ENCODE assay signal across 8 cellular contexts in the genomic region with DNA sequence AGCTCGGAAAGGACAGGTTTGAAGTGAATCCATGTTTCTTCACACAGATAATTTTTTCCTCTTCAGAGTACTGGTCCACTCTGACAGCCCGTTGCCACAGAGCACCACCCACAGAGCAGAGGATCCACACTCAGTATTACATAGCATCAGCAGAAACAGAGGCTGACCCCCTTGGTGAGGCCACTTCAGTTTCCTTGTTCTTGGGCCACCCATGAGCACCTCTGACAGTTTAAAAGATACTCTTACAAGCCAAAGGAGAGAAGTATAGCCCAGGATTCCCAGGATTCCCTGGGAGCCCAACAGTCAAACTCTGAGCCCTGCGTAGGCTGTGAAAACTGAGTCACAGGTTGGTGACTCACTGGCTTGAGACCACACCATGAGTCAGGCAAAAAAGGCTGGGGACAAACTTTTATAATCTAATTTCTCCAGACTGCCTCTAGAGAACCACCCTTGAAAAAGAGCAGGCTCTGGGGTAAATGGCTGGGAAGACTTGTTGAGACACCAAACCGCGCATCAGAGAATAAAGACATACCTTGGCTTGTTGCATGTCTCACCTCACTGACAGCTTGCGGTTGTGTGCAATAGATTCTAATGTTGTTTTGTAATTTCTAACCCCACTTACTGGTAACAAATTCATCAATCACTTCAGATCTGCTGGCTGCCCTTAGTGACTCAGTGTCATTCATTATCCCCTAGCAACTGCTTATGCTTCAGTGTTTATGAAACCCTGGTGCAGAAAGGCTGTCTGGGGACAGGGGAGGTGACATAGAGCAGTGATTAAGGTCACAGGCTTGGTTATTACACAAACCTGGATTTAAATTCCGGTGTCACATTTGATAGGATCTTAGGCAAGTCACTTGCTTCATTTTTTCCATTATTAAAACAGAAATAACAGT. TPM values are rescaled to one million over a fixed set of nuclear protein-coding genes. Genes with fewer than 3 reads are reported as not detected.
DNase-seq lines count a peak whose midpoint lies in the region; ATAC-seq and TF ChIP-seq lines count a peak whose summit lies in the region.

No MANE protein-coding gene starts in this region.

- DNase-seq in GM04503 (ENCODE audit: low read depth), result peak; percentile 96
- DNase-seq in activated naive CD4-positive, alpha-beta T cell treated with anti-CD3 and anti-CD28 coated beads, Interleukin-2, amount 50 U/mL, for 72 hours (ENCODE audit: low spot score in 2 of 2), result peak in 1 of 2 donors; percentile 46
- DNase-seq in hepatic stellate cell (ENCODE audit: low spot score), result peak; percentile 63
- DNase-seq in stimulated activated CD4-positive, alpha-beta T cell treated with anti-CD3 and anti-CD28 coated beads, TNF-alpha, amount 100 ng/mL, for 24 hours (ENCODE audit: low read depth in 3 of 3), result peak in 2 of 3 experiments; percentile 25 to 60
- DNase-seq in T-helper 9 cell, result no peak
- DNase-seq in ovary, result no peak
- no peak for DNase-seq in NCI-H2029 (lab: John Stamatoyannopoulos, UW)

- no peak for TF ChIP-seq POLR2A in ovary (IDR thresholded peaks at IDR 0.05)

- no peak for TF ChIP-seq CTCF in ovary (IDR thresholded peaks at IDR 0.05)

- TF ChIP-seq EP300 in ovary (IDR thresholded peaks at IDR 0.05), result no peak

- intact Hi-C loops in ovary (cut with DNase I), result no loop called here

- H3K27ac ChIP-seq in HUES48 (ENCODE audit: low read depth, low read length) (peak overlapping the region; percentile 26), ovary (no peak overlapping the region)

- WGBS in ovary, 3 donors, result 74 to 85% (median 85%) methylated on average over 7 of the region's 7 CpGs

- no peaks in the 10 kb centered on the region for H3K36me3 Mint-ChIP-seq in activated naive CD4-positive, alpha-beta T cell treated with anti-CD3 and anti-CD28 coated beads, Interleukin-2, amount 50 U/mL, for 72 hours

- H3K9me3 Mint-ChIP-seq in activated naive CD4-positive, alpha-beta T cell treated with anti-CD3 and anti-CD28 coated beads, Interleukin-2, amount 50 U/mL, for 72 hours, result no peaks in the 10 kb centered on the region

- no peaks in the 10 kb centered on the region for H3K36me3 ChIP-seq in HUES48 (ENCODE audit: control insufficient read depth, insufficient read depth, low read length)
- no peaks in the 10 kb centered on the region for H3K36me3 ChIP-seq in ovary

- ATAC-seq in activated naive CD4-positive, alpha-beta T cell treated with anti-CD3 and anti-CD28 coated beads, Interleukin-2, amount 50 U/mL, for 72 hours, result peak; percentile 82 to 91

- H3K9me3 ChIP-seq in HUES48 (ENCODE audit: control insufficient read depth, insufficient read depth, low read length) (no peaks in the 10 kb centered on the region), ovary (no peaks in the 10 kb centered on the region)

- peak overlapping the region in 1 of 2 donors; percentile 1 for H3K27ac Mint-ChIP-seq in activated naive CD4-positive, alpha-beta T cell treated with anti-CD3 and anti-CD28 coated beads, Interleukin-2, amount 50 U/mL, for 72 hours

- peaks cover 17% of the 10 kb centered on the region for H3K4me1 ChIP-seq in HUES48 (ENCODE audit: control insufficient read depth, insufficient read depth, low read length)
- peaks cover 25% of the 10 kb centered on the region for H3K4me1 ChIP-seq in ovary (ENCODE audit: insufficient read depth)

- H3K9ac ChIP-seq in HUES48 (ENCODE audit: low read depth, low read length), result no peak overlapping the region

- H3K4me3 ChIP-seq in HUES48 (ENCODE audit: low read depth, low read length) (no peak overlapping the region), ovary (no peak overlapping the region)

- H3K27me3 ChIP-seq in HUES48 (ENCODE audit: control insufficient read depth, insufficient read depth, low read length), result no peaks in the 10 kb centered on the region
- H3K27me3 ChIP-seq in ovary, result no peaks in the 10 kb centered on the region

RNA-seq across cellular contexts. Expression of gene PRSS23, which starts 56.9 kb away (rescaled TPM):
- total RNA-seq in activated naive CD4-positive, alpha-beta T cell treated with anti-CD3 and anti-CD28 coated beads, Interleukin-2, amount 50 U/mL, for 72 hours, result 1 to 10 TPM; 1.6 to 2.0 TPM
- total RNA-seq in ovary, result 10 to 100 TPM; 13.5 to 62.1 (median 29.5) TPM
- 100 to 1,000 TPM in 1 of 2 donors, 10 to 100 TPM in 1; 54.4 to 129 TPM for polyA plus RNA-seq in ovary

Comparison
In these comparisons a context has a peak if more than half of its experiments do, and no peak if none do; other contexts are left out.
1. DNase-seq: peak in GM04503 (single experiment), hepatic stellate cell (single experiment) and stimulated activated CD4-positive, alpha-beta T cell treated with anti-CD3 and anti-CD28 coated beads, TNF-alpha, amount 100 ng/mL, for 24 hours (2 of 3); none in T-helper 9 cell (single experiment), ovary (0 of 5) and NCI-H2029 (single experiment).
2. RNA of gene PRSS23, which starts 56.9 kb away (total RNA-seq): 13.5 to 62.1 TPM in ovary; 1.6 to 2.0 TPM in activated naive CD4-positive, alpha-beta T cell treated with anti-CD3 and anti-CD28 coated beads, Interleukin-2, amount 50 U/mL, for 72 hours; every median in the first group is over 4 times any median in the second.